Comparison of ENCODE assay signal across 29 cellular contexts in genomic region chr16:54055864-54056263, GRCh38.
DNase-seq lines count a peak whose midpoint lies in the region; ATAC-seq and TF ChIP-seq lines count a peak whose summit lies in the region.
"Had no signal": no experiment of that assay in that cellular context is flagged by ENCODE, and none has a peak within 500 bp of the region (broad histone marks: within the 10 kb centered on the region; RNA-seq: fewer than 3 reads in every experiment).

No MANE protein-coding gene starts in this region.

- no peak overlapping the region for H3K4me2 ChIP-seq in PC-3 (ENCODE audit: low read length)

- intact Hi-C loops in breast epithelium (cut with DNase I; ENCODE audit: low total_unique reads) (no loop called here), MCF 10A (cut with micrococcal nuclease) (no loop called here), PC-3 (cut with micrococcal nuclease) (no loop called here)

- no peak overlapping the region for H2AFZ ChIP-seq in PC-3 (ENCODE audit: low read length)

- H3K4me3 Mint-ChIP-seq in MCF 10A (ENCODE audit: unreplicated experiment) = no peak overlapping the region
- H3K4me3 Mint-ChIP-seq in stimulated activated effector memory CD8-positive, alpha-beta T cell treated with anti-CD3 and anti-CD28 coated beads, Interleukin-12 subunit alpha, Interleukin-12 subunit beta, amount 100 ng/mL, for 72 hours = no peak overlapping the region
- H3K4me3 Mint-ChIP-seq: activated CD4-positive, alpha-beta T cell treated with anti-CD3 and anti-CD28 coated beads for 36 hours; activated CD8-positive, alpha-beta T cell treated with anti-CD3 and anti-CD28 coated beads, Interleukin-2, amount 10 ng/mL, durations not matched to agents 7 days and 5 days; activated naive CD8-positive, alpha-beta T cell treated with anti-CD3 and anti-CD28 coated beads for 36 hours; dendritic cell treated with granulocyte-macrophage colony-stimulating factor and Interleukin-4, amounts not matched to agents 40 ng/mL and 50 ng/mL, for 4 days; memory B cell; neural crest cell had no signal

- BruUV-seq in MCF 10A (replicated peaks; lab: Mats Ljungman, UMichigan) = no TSS peak
- BruUV-seq in PC-3 (replicated peaks; lab: Mats Ljungman, UMichigan) = no TSS peak

- CTCF ChIA-PET in MCF 10A (lab: Yijun Ruan, JAX) (interaction anchor here (0.7 kb wide), 1 partner anchor 9 kb away, joined by 3 read pairs; no protein-coding TSS in a partner anchor), PC-3 (lab: Charles Lee) (no interaction called here)

- H3K9me3 ChIP-seq in breast epithelium (peaks cover 0 to 3% of the 10 kb centered on the region in 2 donors), PC-3 (ENCODE audit: low read length) (no peaks in the 10 kb centered on the region), upper lobe of left lung (no peaks in the 10 kb centered on the region)
- H3K9me3 ChIP-seq: ascending aorta, pancreas had no signal

- no peaks in the 10 kb centered on the region for H3K79me2 ChIP-seq in PC-3 (ENCODE audit: low read length)

- POLR2A ChIA-PET in MCF 10A (lab: Yijun Ruan, JAX) = no interaction called here
- POLR2A ChIA-PET in PC-3 (lab: Charles Lee; ENCODE audit: unreplicated experiment) = no interaction called here

- H3K36me3 ChIP-seq in breast epithelium (no peaks in the 10 kb centered on the region), PC-3 (ENCODE audit: low read depth, low read length) (no peaks in the 10 kb centered on the region), upper lobe of left lung (no peaks in the 10 kb centered on the region)
- H3K36me3 ChIP-seq: pancreas had no signal

- no peaks in the 10 kb centered on the region for H3K9me3 Mint-ChIP-seq in MCF 10A (ENCODE audit: unreplicated experiment)
- no peaks in the 10 kb centered on the region for H3K9me3 Mint-ChIP-seq in stimulated activated effector memory CD8-positive, alpha-beta T cell treated with anti-CD3 and anti-CD28 coated beads, Interleukin-12 subunit alpha, Interleukin-12 subunit beta, amount 100 ng/mL, for 72 hours
- H3K9me3 Mint-ChIP-seq: activated naive CD8-positive, alpha-beta T cell treated with anti-CD3 and anti-CD28 coated beads for 36 hours; dendritic cell treated with granulocyte-macrophage colony-stimulating factor and Interleukin-4, amounts not matched to agents 40 ng/mL and 50 ng/mL, for 4 days; memory B cell; neural crest cell had no signal

- H3K9me2 ChIP-seq in PC-3 (replicated peaks; ENCODE audit: low read length) = no peaks in the 10 kb centered on the region

- peak; percentile 50; the same call in 1 of the 2 replicates for ATAC-seq in PC-3
- ATAC-seq in stimulated activated effector memory CD8-positive, alpha-beta T cell treated with anti-CD3 and anti-CD28 coated beads, Interleukin-12 subunit alpha, Interleukin-12 subunit beta, amount 100 ng/mL, for 72 hours = no peak
- no peak for ATAC-seq in upper lobe of left lung (ENCODE audit: low FRiP score in 2 of 2)
- no peak for ATAC-seq in GM21515 (IDR thresholded peaks at IDR 0.05; ENCODE audit: unreplicated experiment)
- ATAC-seq: activated CD4-positive, alpha-beta T cell treated with anti-CD3 and anti-CD28 coated beads for 36 hours; activated CD8-positive, alpha-beta T cell treated with anti-CD3 and anti-CD28 coated beads, Interleukin-2, amount 10 ng/mL, durations not matched to agents 7 days and 5 days; pancreas had no signal

- H3K9ac ChIP-seq in PC-3 (ENCODE audit: low read length) = no peak overlapping the region

- TF ChIP-seq CTCF in breast epithelium (IDR thresholded peaks at IDR 0.05) = no peak
- TF ChIP-seq CTCF in MCF 10A (IDR thresholded peaks at IDR 0.05; ENCODE audit: unreplicated experiment) = no peak
- TF ChIP-seq CTCF in PC-3 (conservative IDR thresholded peaks at IDR 0.05; ENCODE audit: low read depth, low read length) = no peak
- no peak for TF ChIP-seq CTCF in upper lobe of left lung (IDR thresholded peaks at IDR 0.05)

- peaks cover 6% of the 10 kb centered on the region for H3K4me1 Mint-ChIP-seq in MCF 10A (ENCODE audit: insufficient read depth, unreplicated experiment)
- no peaks in the 10 kb centered on the region for H3K4me1 Mint-ChIP-seq in stimulated activated effector memory CD8-positive, alpha-beta T cell treated with anti-CD3 and anti-CD28 coated beads, Interleukin-12 subunit alpha, Interleukin-12 subunit beta, amount 100 ng/mL, for 72 hours
- H3K4me1 Mint-ChIP-seq: activated CD4-positive, alpha-beta T cell treated with anti-CD3 and anti-CD28 coated beads for 36 hours; activated naive CD8-positive, alpha-beta T cell treated with anti-CD3 and anti-CD28 coated beads for 36 hours; memory B cell had no signal

- H3K27me3 ChIP-seq in breast epithelium (no peaks in the 10 kb centered on the region), PC-3 (ENCODE audit: low read length) (no peaks in the 10 kb centered on the region), upper lobe of left lung (no peaks in the 10 kb centered on the region)
- H3K27me3 ChIP-seq: ascending aorta, pancreas had no signal

- no peak overlapping the region for H3K27ac Mint-ChIP-seq in MCF 10A (ENCODE audit: low read depth, unreplicated experiment)
- H3K27ac Mint-ChIP-seq in stimulated activated effector memory CD8-positive, alpha-beta T cell treated with anti-CD3 and anti-CD28 coated beads, Interleukin-12 subunit alpha, Interleukin-12 subunit beta, amount 100 ng/mL, for 72 hours = peak overlapping the region; percentile 63
- H3K27ac Mint-ChIP-seq: activated CD4-positive, alpha-beta T cell treated with anti-CD3 and anti-CD28 coated beads for 36 hours; activated CD8-positive, alpha-beta T cell treated with anti-CD3 and anti-CD28 coated beads, Interleukin-2, amount 10 ng/mL, durations not matched to agents 7 days and 5 days; activated naive CD8-positive, alpha-beta T cell treated with anti-CD3 and anti-CD28 coated beads for 36 hours; CD4-positive, CD25-positive, alpha-beta regulatory T cell; dendritic cell treated with granulocyte-macrophage colony-stimulating factor and Interleukin-4, amounts not matched to agents 40 ng/mL and 50 ng/mL, for 4 days; memory B cell had no signal

- WGBS in upper lobe of left lung, 2 donors = 79 to 81% methylated on average over 3 of the region's 3 CpGs

- H3K4me3 ChIP-seq in breast epithelium (no peak overlapping the region), PC-3 (ENCODE audit: low read length) (no peak overlapping the region), upper lobe of left lung (no peak overlapping the region)
- H3K4me3 ChIP-seq: ascending aorta, pancreas had no signal

- TF ChIP-seq POLR2A in breast epithelium (IDR thresholded peaks at IDR 0.05) (no peak), upper lobe of left lung (IDR thresholded peaks at IDR 0.05) (no peak)

- H3K27me3 Mint-ChIP-seq in MCF 10A (ENCODE audit: insufficient read depth, unreplicated experiment) = no peaks in the 10 kb centered on the region
- H3K27me3 Mint-ChIP-seq: activated CD4-positive, alpha-beta T cell treated with anti-CD3 and anti-CD28 coated beads for 36 hours; activated naive CD8-positive, alpha-beta T cell treated with anti-CD3 and anti-CD28 coated beads for 36 hours; CD4-positive, CD25-positive, alpha-beta regulatory T cell; dendritic cell treated with granulocyte-macrophage colony-stimulating factor and Interleukin-4, amounts not matched to agents 40 ng/mL and 50 ng/mL, for 4 days; memory B cell had no signal

- no peaks in the 10 kb centered on the region for H3K4me1 ChIP-seq in breast epithelium
- H3K4me1 ChIP-seq in PC-3 (ENCODE audit: insufficient read depth, low read length) = peaks cover 3% of the 10 kb centered on the region; the same call in 1 of the 2 replicates
- H3K4me1 ChIP-seq in upper lobe of left lung = no peaks in the 10 kb centered on the region
- H3K4me1 ChIP-seq: ascending aorta, pancreas had no signal

- DNase-seq in breast epithelium (ENCODE audit: low spot score in 2 of 2) = no peak
- DNase-seq in MCF 10A (ENCODE audit: unreplicated experiment) = no peak
- peak; percentile 47 for DNase-seq in PC-3
- DNase-seq in dermis blood vessel endothelial cell = peak; percentile 63
- DNase-seq in stimulated activated effector memory CD8-positive, alpha-beta T cell treated with anti-CD3 and anti-CD28 coated beads, Interleukin-12 subunit alpha, Interleukin-12 subunit beta, amount 100 ng/mL, for 72 hours (ENCODE audit: low spot score in 2 of 2) = no peak
- no peak for DNase-seq in upper lobe of left lung
- no peak for DNase-seq in OCI-M1 (lab: John Stamatoyannopoulos, UW)
- DNase-seq: activated CD4-positive, alpha-beta T cell treated with anti-CD3 and anti-CD28 coated beads for 36 hours; activated CD8-positive, alpha-beta T cell treated with anti-CD3 and anti-CD28 coated beads, Interleukin-2, amount 10 ng/mL, durations not matched to agents 7 days and 5 days; activated effector memory CD4-positive, alpha-beta T cell treated with Interleukin-2 at 50 U/mL for 16 hours; activated naive CD8-positive, alpha-beta T cell treated with anti-CD3 and anti-CD28 coated beads for 36 hours; activated T-cell treated with anti-CD3 and anti-CD28 coated beads for 4 hours; CD4-positive, CD25-positive, alpha-beta regulatory T cell; central memory CD4-positive, alpha-beta T cell; GOT3; kidney glomerular epithelial cell; NCI-H1105; NCI-H1930; NCI-H2227 treated with DMSO at 0.1 percent for 48 hours; NCI-H774; pancreas; RPMI8226; stimulated activated CD4-positive, alpha-beta T cell treated with anti-CD3 and anti-CD28 coated beads, Interleukin-12 subunit alpha, Interleukin-12 subunit beta, amount 100 ng/mL, for 4 hours; stimulated activated CD4-positive, alpha-beta T cell treated with anti-CD3 and anti-CD28 coated beads, Interleukin-4, amount 100 ng/mL, for 1 hour had no signal

- H3K27ac ChIP-seq in breast epithelium (peak overlapping the region; percentile 33 to 75), PC-3 (ENCODE audit: low read length) (no peak overlapping the region), upper lobe of left lung (no peak overlapping the region)
- H3K27ac ChIP-seq: ascending aorta, pancreas had no signal

- TF ChIP-seq EP300 in upper lobe of left lung (IDR thresholded peaks at IDR 0.05) = no peak

- no peaks in the 10 kb centered on the region for H3K36me3 Mint-ChIP-seq in MCF 10A (ENCODE audit: insufficient read depth, unreplicated experiment)
- no peaks in the 10 kb centered on the region for H3K36me3 Mint-ChIP-seq in stimulated activated effector memory CD8-positive, alpha-beta T cell treated with anti-CD3 and anti-CD28 coated beads, Interleukin-12 subunit alpha, Interleukin-12 subunit beta, amount 100 ng/mL, for 72 hours

- H3F3A ChIP-seq in PC-3 (ENCODE audit: low read length, unreplicated experiment) = no peaks in the 10 kb centered on the region

- H4K20me1 ChIP-seq in PC-3 (ENCODE audit: low read length) = no peaks in the 10 kb centered on the region

Comparison
In these comparisons a context has a peak if more than half of its experiments do, and no peak if none do; other contexts are left out.
1. DNase-seq: peak in PC-3 (single experiment) and dermis blood vessel endothelial cell (single experiment); none in breast epithelium (0 of 2), MCF 10A (single experiment), stimulated activated effector memory CD8-positive, alpha-beta T cell treated with anti-CD3 and anti-CD28 coated beads, Interleukin-12 subunit alpha, Interleukin-12 subunit beta, amount 100 ng/mL, for 72 hours (0 of 2), upper lobe of left lung (0 of 2) and OCI-M1 (single experiment).
2. H3K27ac ChIP-seq: peak in breast epithelium (2 of 2); none in PC-3 (single experiment) and upper lobe of left lung (0 of 4).